In the genomic region with DNA sequence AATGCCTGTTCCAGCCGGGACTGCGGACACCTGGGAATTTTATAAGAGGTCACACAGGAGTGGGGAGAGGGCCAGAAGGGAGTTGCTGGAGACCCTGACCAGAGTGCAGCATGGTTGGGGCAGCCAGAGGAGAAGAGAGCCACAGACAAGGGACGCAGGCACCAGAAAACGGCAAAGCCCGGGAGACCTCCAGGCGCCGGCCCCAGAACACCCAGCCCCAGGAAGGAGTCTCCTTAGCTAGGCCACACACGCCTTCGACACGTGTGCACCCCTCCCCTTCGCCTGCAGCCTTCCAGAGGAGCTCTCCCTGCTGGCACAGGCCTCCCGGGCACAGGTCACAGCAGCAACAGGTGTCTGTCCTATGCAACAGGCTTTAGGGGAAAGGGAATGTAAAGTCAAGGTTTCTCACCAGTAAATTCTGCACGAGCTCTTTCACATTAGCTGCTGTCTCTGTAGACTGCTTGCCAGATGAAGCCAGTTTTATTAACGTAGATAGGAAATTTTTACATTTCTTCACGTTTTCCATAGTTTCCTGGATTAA, we compare ENCODE assay signal across 28 cellular contexts. TPM values are rescaled to one million over a fixed set of nuclear protein-coding genes. Genes with fewer than 3 reads are reported as not detected.
DNase-seq lines count a peak whose midpoint lies in the region; FAIRE-seq and TF ChIP-seq lines count a peak whose summit lies in the region.
"Had no signal": no experiment of that assay in that cellular context is flagged by ENCODE, and none has a peak within 500 bp of the region (broad histone marks: within the 10 kb centered on the region; RNA-seq: fewer than 3 reads in every experiment).

No MANE protein-coding gene starts in this region.

- TF ChIP-seq CTCF in HEK293 (tag by site-specific recombination; IDR thresholded peaks at IDR 0.05) = no peak
- TF ChIP-seq CTCF in endothelial cell (IDR thresholded peaks at IDR 0.05; ENCODE audit: unreplicated experiment) = no peak
- no peak for TF ChIP-seq CTCF in osteoblast (IDR thresholded peaks at IDR 0.05; ENCODE audit: extremely low read depth, low read depth, low read length)

- POLR2A ChIA-PET in HEK293 (lab: Yijun Ruan, JAX) = no interaction called here

- no peaks in the 10 kb centered on the region for H3K4me1 Mint-ChIP-seq in endothelial cell (ENCODE audit: unreplicated experiment)

- peak overlapping the region; percentile 13 for H3K27ac Mint-ChIP-seq in endothelial cell (ENCODE audit: unreplicated experiment)
- H3K27ac Mint-ChIP-seq: CD4-positive, alpha-beta memory T cell; CD4-positive, CD25-positive, alpha-beta regulatory T cell had no signal

- H3K27me3 ChIP-seq in osteoblast (ENCODE audit: insufficient read depth, low read length) = no peaks in the 10 kb centered on the region
- H3K27me3 ChIP-seq: BE2C, BLaER1 had no signal

- no peaks in the 10 kb centered on the region for H4K20me1 ChIP-seq in osteoblast (ENCODE audit: insufficient read depth, low read length)

- no peaks in the 10 kb centered on the region for H3K9me3 Mint-ChIP-seq in endothelial cell (ENCODE audit: unreplicated experiment)
- H3K9me3 Mint-ChIP-seq: CD4-positive, alpha-beta memory T cell; CD4-positive, CD25-positive, alpha-beta regulatory T cell; CD8-positive, alpha-beta memory T cell had no signal

- H3K27ac ChIP-seq in HEK293 (ENCODE audit: extremely low read depth, low read depth, low read length) (no peak overlapping the region), osteoblast (ENCODE audit: low read depth, low read length) (no peak overlapping the region)
- H3K27ac ChIP-seq: BLaER1 had no signal

- no peak overlapping the region for H3K4me3 ChIP-seq in HEK293 (ENCODE audit: low read depth, low read length)
- H3K4me3 ChIP-seq in osteoblast (ENCODE audit: insufficient read depth, low read length) = no peak overlapping the region
- H3K4me3 ChIP-seq: BLaER1, GM12878 had no signal

- H3K9me3 ChIP-seq in HEK293 (ENCODE audit: control insufficient read depth, insufficient read depth, low read depth, low read length) (no peaks in the 10 kb centered on the region), osteoblast (ENCODE audit: low read depth, low read length) (no peaks in the 10 kb centered on the region)
- H3K9me3 ChIP-seq: BE2C, BLaER1 had no signal

- H3K4me1 ChIP-seq in HEK293 (ENCODE audit: control insufficient read depth, insufficient read depth, low read length) (no peaks in the 10 kb centered on the region), osteoblast (ENCODE audit: insufficient read depth, low read length) (no peaks in the 10 kb centered on the region)
- H3K4me1 ChIP-seq: BE2C had no signal

- peaks cover 4 to 86% of the 10 kb centered on the region in 2 experiments for H3K36me3 ChIP-seq in HEK293 (ENCODE audit: control insufficient read depth in 2 of 2, insufficient read depth in 1 of 2, low read length in 2 of 2)
- peaks cover 22% of the 10 kb centered on the region for H3K36me3 ChIP-seq in osteoblast (ENCODE audit: insufficient read depth, low read length)

- peak; percentile 66 for FAIRE-seq in HTR-8/SVneo (lab: Jason Lieb, UNC)
- FAIRE-seq: A204.1, GM12878, GM12892, GM18507 had no signal

- H3K36me3 Mint-ChIP-seq in endothelial cell (ENCODE audit: low read depth, unreplicated experiment) = peaks cover 38% of the 10 kb centered on the region

- CTCF ChIA-PET in HEK293 (lab: Yijun Ruan, JAX) = interaction anchor here (0.7 kb wide), 1 partner anchor 126 kb away, joined by 3 read pairs; no protein-coding TSS in a partner anchor

- H3K4me2 ChIP-seq in osteoblast (ENCODE audit: insufficient read depth, low read length) = no peak overlapping the region
- H3K4me2 ChIP-seq: BLaER1 had no signal

- peaks cover 10% of the 10 kb centered on the region for H3K79me2 ChIP-seq in osteoblast (ENCODE audit: insufficient read depth, low read length)

- no peak for DNase-seq in HTR-8/SVneo (ENCODE audit: insufficient read length, low spot score)
- no peak for DNase-seq in endothelial cell (ENCODE audit: low spot score)
- peak; percentile 73 for DNase-seq in osteoblast (ENCODE audit: insufficient read length, low spot score, missing footprints)
- DNase-seq in SKM-1 (lab: John Stamatoyannopoulos, UW; ENCODE audit: unreplicated experiment) = no peak
- no peak for DNase-seq in cerebellar nuclear complex (lab: John Stamatoyannopoulos, UW)
- no peak for DNase-seq in NCI-H146 treated with DMSO at 0.1 percent for 48 hours (lab: John Stamatoyannopoulos, UW; ENCODE audit: unreplicated experiment)
- DNase-seq: 8988T; ACHN; BE2C; C1 segment of cervical spinal cord; CD4-positive, alpha-beta memory T cell; CD4-positive, CD25-positive, alpha-beta regulatory T cell; CD8-positive, alpha-beta memory T cell; COR-L47; DMS 273 treated with DMSO at 0.1 percent for 48 hours; DMS153; DMS53; DMS79; DND-41; EL; GDM1 had no signal

- H3K27me3 Mint-ChIP-seq in endothelial cell (ENCODE audit: unreplicated experiment) = peaks cover 13% of the 10 kb centered on the region
- H3K27me3 Mint-ChIP-seq: CD4-positive, alpha-beta memory T cell; CD4-positive, CD25-positive, alpha-beta regulatory T cell; CD8-positive, alpha-beta memory T cell had no signal

- H3K4me3 Mint-ChIP-seq in endothelial cell (ENCODE audit: unreplicated experiment) = no peak overlapping the region
- H3K4me3 Mint-ChIP-seq: CD14-positive monocyte; CD4-positive, alpha-beta memory T cell; CD4-positive, CD25-positive, alpha-beta regulatory T cell; CD8-positive, alpha-beta memory T cell had no signal

- H2AFZ ChIP-seq in osteoblast (ENCODE audit: low read length) = no peak overlapping the region

TF ChIP-seq in HEK293, 187 proteins besides CTCF, POLR2A, EP300 and RAD21:
- TF ChIP-seq SCRT1 (tag by site-specific recombination; IDR thresholded peaks at IDR 0.05; ENCODE audit: borderline replicate concordance) (peak; percentile 99), ZNF157 (tag by site-specific recombination; IDR thresholded peaks at IDR 0.05) (no peak), KLF1 (tag by site-specific recombination; IDR thresholded peaks at IDR 0.05) (no peak), SCRT2 (tag by site-specific recombination; IDR thresholded peaks at IDR 0.05) (peak; percentile 100), ZNF24 (tag by site-specific recombination; IDR thresholded peaks at IDR 0.05) (no peak)

RNA-seq across cellular contexts. Expression of a gene that starts 57.0 kb away (rescaled TPM):
- total RNA-seq in endothelial cell (ENCODE audit: unreplicated experiment) (14.2 TPM), osteoblast (4.3 and 4.7 TPM in 2 replicates)
